8 cellular contexts compared by ENCODE assay signal in the genomic region with DNA sequence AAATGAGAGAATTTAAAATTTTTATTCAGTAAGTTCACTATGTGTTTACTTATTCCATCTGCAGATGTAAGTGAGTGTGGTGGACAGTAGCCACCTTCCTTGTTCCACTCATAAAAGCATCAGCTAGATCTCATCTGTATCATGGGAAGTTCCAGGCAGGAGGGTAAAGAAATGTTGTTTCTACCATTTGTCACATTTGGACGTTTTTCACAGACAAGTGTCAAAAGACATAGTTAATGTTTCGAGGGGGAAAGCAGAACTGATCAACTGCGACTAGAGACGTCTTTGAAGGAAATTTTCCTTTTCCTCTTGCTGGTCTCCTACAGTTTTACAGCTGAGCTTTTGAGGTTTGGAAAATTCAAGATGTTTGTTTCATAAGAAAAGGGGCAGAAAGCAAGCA. TPM values are rescaled to one million over a fixed set of nuclear protein-coding genes. Genes with fewer than 3 reads are reported as not detected.
"Had no signal": no experiment of that assay in that cellular context is flagged by ENCODE, and none has a peak within 500 bp of the region (broad histone marks: within the 10 kb centered on the region; RNA-seq: fewer than 3 reads in every experiment).

No MANE protein-coding gene starts in this region.

- H3K4me3 ChIP-seq: GM23248, K562 had no signal

- FAIRE-seq: HTR-8/SVneo, K562 had no signal

- H3K9ac ChIP-seq: GM23248 had no signal

- ATAC-seq: K562 had no signal

- H2AFZ ChIP-seq: GM23248 had no signal

- DNase-seq: GM23248, GOT3, H7, HCEC 1CT, KG1 had no signal

- H3K27ac ChIP-seq: GM23248 had no signal

RNA-seq across cellular contexts. Expression of gene ISM1, which starts 55.9 kb away (rescaled TPM):
- total RNA-seq: GM23248, H7, HT-29, K562 had no signal
- polyA plus RNA-seq: K562 had no signal
